Comparison of ENCODE assay signal across 18 cellular contexts in genomic region chr10:48454302-48455054, GRCh38.
DNase-seq lines count a peak whose midpoint lies in the region; ATAC-seq and TF ChIP-seq lines count a peak whose summit lies in the region.
"Had no signal": no experiment of that assay in that cellular context is flagged by ENCODE, and none has a peak within 500 bp of the region (broad histone marks: within the 10 kb centered on the region; RNA-seq: fewer than 3 reads in every experiment).

No MANE protein-coding gene starts in this region.

- H3K4me2 ChIP-seq in Karpas-422 (ENCODE audit: low read depth, low read length, poor library complexity, severe bottlenecking) = no peak overlapping the region

- peaks cover 28% of the 10 kb centered on the region for H3K4me1 Mint-ChIP-seq in progenitor cell of endocrine pancreas (ENCODE audit: low read depth)
- H3K4me1 Mint-ChIP-seq in stimulated activated memory B cell treated with anti-CD40 and anti-IgM and Interleukin-4, amounts not matched to agents 10 μg/mL and 1 μg/mL and 100 μg/mL, for 72 hours = peaks cover 18% of the 10 kb centered on the region
- H3K4me1 Mint-ChIP-seq: activated naive CD4-positive, alpha-beta T cell treated with anti-CD3 and anti-CD28 coated beads, Interleukin-2, amount 50 U/mL, for 24 hours had no signal

- no peaks in the 10 kb centered on the region for H3K36me3 Mint-ChIP-seq in progenitor cell of endocrine pancreas (ENCODE audit: insufficient read depth)
- H3K36me3 Mint-ChIP-seq in stimulated activated memory B cell treated with anti-CD40 and anti-IgM and Interleukin-4, amounts not matched to agents 10 μg/mL and 1 μg/mL and 100 μg/mL, for 72 hours = no peaks in the 10 kb centered on the region
- H3K36me3 Mint-ChIP-seq: activated naive CD4-positive, alpha-beta T cell treated with anti-CD3 and anti-CD28 coated beads, Interleukin-2, amount 50 U/mL, for 24 hours; memory B cell had no signal

- peak overlapping the region; percentile 35 for H3K4me3 Mint-ChIP-seq in progenitor cell of endocrine pancreas (ENCODE audit: low read depth)
- H3K4me3 Mint-ChIP-seq in stimulated activated memory B cell treated with anti-CD40 and anti-IgM and Interleukin-4, amounts not matched to agents 10 μg/mL and 1 μg/mL and 100 μg/mL, for 72 hours = no peak overlapping the region
- H3K4me3 Mint-ChIP-seq: activated naive CD4-positive, alpha-beta T cell treated with anti-CD3 and anti-CD28 coated beads, Interleukin-2, amount 50 U/mL, for 24 hours; CD4-positive, alpha-beta T cell; effector memory CD8-positive, alpha-beta T cell; memory B cell had no signal

- no peak overlapping the region for H3K4me3 ChIP-seq in Peyer's patch
- no peak overlapping the region for H3K4me3 ChIP-seq in Karpas-422 (ENCODE audit: low read length)

- H3K9me3 ChIP-seq in Peyer's patch = no peaks in the 10 kb centered on the region
- H3K9me3 ChIP-seq in Karpas-422 (ENCODE audit: low read length) = no peaks in the 10 kb centered on the region

- H3K9me2 ChIP-seq in Karpas-422 (replicated peaks; ENCODE audit: insufficient read depth, low read length) = no peaks in the 10 kb centered on the region

- H2AFZ ChIP-seq in Karpas-422 (ENCODE audit: low read length) = no peak overlapping the region

- H3K27ac Mint-ChIP-seq in progenitor cell of endocrine pancreas = peak overlapping the region; percentile 93
- H3K27ac Mint-ChIP-seq in stimulated activated memory B cell treated with anti-CD40 and anti-IgM and Interleukin-4, amounts not matched to agents 10 μg/mL and 1 μg/mL and 100 μg/mL, for 72 hours = no peak overlapping the region
- H3K27ac Mint-ChIP-seq: activated naive CD4-positive, alpha-beta T cell treated with anti-CD3 and anti-CD28 coated beads, Interleukin-2, amount 50 U/mL, for 24 hours; CD4-positive, alpha-beta T cell; effector memory CD8-positive, alpha-beta T cell; memory B cell had no signal

- no peaks in the 10 kb centered on the region for H3K9me3 Mint-ChIP-seq in progenitor cell of endocrine pancreas (ENCODE audit: low read depth)
- no peaks in the 10 kb centered on the region for H3K9me3 Mint-ChIP-seq in stimulated activated memory B cell treated with anti-CD40 and anti-IgM and Interleukin-4, amounts not matched to agents 10 μg/mL and 1 μg/mL and 100 μg/mL, for 72 hours
- H3K9me3 Mint-ChIP-seq: activated naive CD4-positive, alpha-beta T cell treated with anti-CD3 and anti-CD28 coated beads, Interleukin-2, amount 50 U/mL, for 24 hours; CD4-positive, alpha-beta T cell; effector memory CD8-positive, alpha-beta T cell; memory B cell had no signal

- DNase-seq in NCI-H146 (lab: John Stamatoyannopoulos, UW) (peak; percentile 20), NCI-H146 treated with DMSO at 0.1 percent for 48 hours (lab: John Stamatoyannopoulos, UW; ENCODE audit: unreplicated experiment) (no peak), Peyer's patch (peak in 2 of 3 donors; percentile 43 to 52), left lobe of liver (ENCODE audit: low spot score) (peak; percentile 38), progenitor cell of endocrine pancreas (ENCODE audit: low spot score, unreplicated experiment) (peak; percentile 40), Karpas-422 (no peak), KBM-7 (no peak)
- DNase-seq: brain microvascular endothelial cell; effector memory CD8-positive, alpha-beta T cell; NCI-H1436 treated with DMSO at 0.1 percent for 48 hours; occipital lobe; OCI-M1 had no signal

- no peak for TF ChIP-seq CTCF in Peyer's patch (IDR thresholded peaks at IDR 0.05)
- TF ChIP-seq CTCF in progenitor cell of endocrine pancreas (IDR thresholded peaks at IDR 0.05; ENCODE audit: unreplicated experiment) = no peak

- 0 out of 2 replicates have a peak, but pooled peaks cover 5% of the 10 kb centered on the region for H4K20me1 ChIP-seq in Karpas-422 (ENCODE audit: insufficient read depth, low read depth, low read length)

- in situ Hi-C loops in KBM-7 (cut with MboI; ENCODE audit: low pct_unique_long_range_greater_than_20kb, low sequenced_read_pairs) = no loop called here

- H3K27me3 ChIP-seq in Peyer's patch (no peaks in the 10 kb centered on the region), Karpas-422 (ENCODE audit: low read length) (no peaks in the 10 kb centered on the region)
- H3K27me3 ChIP-seq: brain microvascular endothelial cell had no signal

- no peak for TF ChIP-seq POLR2A in Peyer's patch (IDR thresholded peaks at IDR 0.05)

- no peak for ATAC-seq in left lobe of liver
- no peak for ATAC-seq in stimulated activated memory B cell treated with anti-CD40 and anti-IgM and Interleukin-4, amounts not matched to agents 10 μg/mL and 1 μg/mL and 100 μg/mL, for 72 hours
- ATAC-seq: effector memory CD8-positive, alpha-beta T cell; HCT116 had no signal

- peaks cover 2% of the 10 kb centered on the region for H3K27me3 Mint-ChIP-seq in progenitor cell of endocrine pancreas
- H3K27me3 Mint-ChIP-seq in stimulated activated memory B cell treated with anti-CD40 and anti-IgM and Interleukin-4, amounts not matched to agents 10 μg/mL and 1 μg/mL and 100 μg/mL, for 72 hours = peaks cover 37% of the 10 kb centered on the region
- H3K27me3 Mint-ChIP-seq: activated naive CD4-positive, alpha-beta T cell treated with anti-CD3 and anti-CD28 coated beads, Interleukin-2, amount 50 U/mL, for 24 hours; CD4-positive, alpha-beta T cell had no signal

- no peak overlapping the region for H3K9ac ChIP-seq in Karpas-422 (ENCODE audit: low read length)

- H3K27ac ChIP-seq in Peyer's patch = no peak overlapping the region
- H3K27ac ChIP-seq in Karpas-422 (ENCODE audit: low read length) = no peak overlapping the region
- H3K27ac ChIP-seq: 22Rv1, brain microvascular endothelial cell had no signal

- peaks cover 0 to 10% (median 0%) of the 10 kb centered on the region in 4 donors for H3K4me1 ChIP-seq in Peyer's patch
- H3K4me1 ChIP-seq in Karpas-422 (ENCODE audit: low read length) = no peaks in the 10 kb centered on the region

- no peaks in the 10 kb centered on the region for H3K36me3 ChIP-seq in Peyer's patch
- no peaks in the 10 kb centered on the region for H3K36me3 ChIP-seq in Karpas-422 (ENCODE audit: insufficient read depth, low read length)

- no peaks in the 10 kb centered on the region for H3K79me2 ChIP-seq in Karpas-422 (ENCODE audit: low read length)

Comparison
In these comparisons a context has a peak if more than half of its experiments do, and no peak if none do; other contexts are left out.
1. DNase-seq: peak in NCI-H146 (single experiment), Peyer's patch (2 of 3), left lobe of liver (single experiment) and progenitor cell of endocrine pancreas (single experiment); none in NCI-H146 treated with DMSO at 0.1 percent for 48 hours (single experiment), Karpas-422 (single experiment) and KBM-7 (single experiment).